8 cellular contexts compared by ENCODE assay signal in the genomic region with DNA sequence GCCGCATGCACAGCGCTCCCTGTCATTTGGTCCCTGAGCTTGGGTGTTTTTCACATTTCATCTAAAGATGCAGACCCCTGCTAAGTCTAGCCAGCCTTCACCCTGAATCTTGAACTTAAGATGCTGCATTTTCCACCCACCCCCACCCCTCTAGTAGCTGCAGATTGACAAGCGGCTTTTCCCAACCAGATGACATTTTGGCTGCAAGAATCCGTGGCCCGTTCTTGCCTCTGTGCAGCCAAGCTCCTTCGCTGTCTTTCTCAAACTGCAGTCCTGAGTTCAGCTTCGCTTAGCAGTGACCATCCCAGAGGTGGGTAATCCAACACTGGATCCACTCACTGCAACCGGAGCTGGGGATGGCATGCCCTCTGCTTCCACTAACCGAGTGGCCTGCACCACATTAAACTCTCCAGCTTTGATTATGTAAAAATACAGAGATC. TPM values are rescaled to one million over a fixed set of nuclear protein-coding genes. Genes with fewer than 3 reads are reported as not detected.
DNase-seq lines count a peak whose midpoint lies in the region; ATAC-seq and TF ChIP-seq lines count a peak whose summit lies in the region.

No MANE protein-coding gene starts in this region.

- intact Hi-C loops in posterior cingulate gyrus (cut with DNase I) = loop anchor here (1.0 to 10.0 kb wide), 3 partner anchors 74 to 174 kb away; partner anchors contain the start of genes HCFC2 and TDG

- DNase-seq in SK-N-DZ (ENCODE audit: low spot score) (peak; percentile 58), fibroblast of pulmonary artery (ENCODE audit: low read depth) (no peak), posterior cingulate gyrus (peak in 8 of 10 donors; percentile 10 to 85 (median 25)), NCI-H1436 treated with DMSO at 0.1 percent for 48 hours (lab: John Stamatoyannopoulos, UW) (no peak), NOMO-1 treated with dmso at 0.1 percent for 144 hours (lab: John Stamatoyannopoulos, UW; ENCODE audit: unreplicated experiment) (no peak), HPDE6-E6E7 (ENCODE audit: extremely low spot score) (no peak)

- ATAC-seq in GM19455 (IDR thresholded peaks at IDR 0.05; ENCODE audit: unreplicated experiment) = no peak

- H3K4me3 ChIP-seq in GM08714 (ENCODE audit: low read length) (peak overlapping the region; percentile 5; the same call in 1 of the 2 replicates), fibroblast of pulmonary artery (replicated peaks; ENCODE audit: low read depth, low read length) (peak overlapping the region; percentile 41)

- TF ChIP-seq CTCF in fibroblast of pulmonary artery (IDR thresholded peaks at IDR 0.05; ENCODE audit: low read length, missing control alignments) = no peak

RNA-seq across cellular contexts. Expression of gene NFYB, which starts 0.8 kb away (rescaled TPM):
- polyA plus RNA-seq in SK-N-DZ (2014; cell fraction: cytosol; rRNA removed) = 57.0 and 61.3 TPM in 2 replicates
- 47.2 and 59.6 TPM in 2 replicates for polyA plus RNA-seq in SK-N-DZ (2014; cell fraction: nucleus; rRNA removed)

Comparison
In these comparisons a context has a peak if more than half of its experiments do, and no peak if none do; other contexts are left out.
1. DNase-seq: peak in SK-N-DZ (single experiment) and posterior cingulate gyrus (8 of 10); none in fibroblast of pulmonary artery (single experiment), NCI-H1436 treated with DMSO at 0.1 percent for 48 hours (single experiment), NOMO-1 treated with dmso at 0.1 percent for 144 hours (single experiment) and HPDE6-E6E7 (single experiment).